Comparison of ENCODE assay signal across 9 cellular contexts in the genomic region with DNA sequence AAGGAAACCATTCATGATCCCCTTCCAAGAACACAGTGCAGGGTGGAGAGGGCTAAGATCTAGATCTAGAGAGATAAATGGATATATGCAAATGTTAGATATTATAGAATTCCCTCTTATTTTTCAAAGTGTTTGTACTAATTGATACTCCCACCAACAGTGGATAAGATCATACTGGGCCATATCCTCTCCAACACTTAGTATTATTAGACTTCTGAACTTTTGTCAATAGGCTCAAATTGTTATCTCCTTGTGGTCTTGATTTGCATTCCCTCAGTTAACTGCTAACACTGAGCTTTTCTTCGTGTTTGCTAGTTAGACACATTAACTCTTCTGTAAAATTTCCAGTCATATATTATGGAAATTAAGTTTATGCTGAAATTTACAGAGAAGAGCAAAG. TPM values are rescaled to one million over a fixed set of nuclear protein-coding genes. Genes with fewer than 3 reads are reported as not detected.
"Had no signal": no experiment of that assay in that cellular context is flagged by ENCODE, and none has a peak within 500 bp of the region (broad histone marks: within the 10 kb centered on the region; RNA-seq: fewer than 3 reads in every experiment).

No MANE protein-coding gene starts in this region.

- H3K4me1 Mint-ChIP-seq: GM23338, H9 had no signal

- H2AFZ ChIP-seq: GM23248, GM23338 had no signal

- H3K9me3 ChIP-seq: HAP-1 had no signal

- H3K4me2 ChIP-seq: GM23338 had no signal

- H3K9ac ChIP-seq: GM23248 had no signal

- H3K27ac Mint-ChIP-seq: GM23338, H9, HFFc6 had no signal

- H3K4me1 ChIP-seq: HAP-1 had no signal

- ATAC-seq: GM23338, HCT116 had no signal

- H3K4me3 ChIP-seq: GM23248, GM23338, HAP-1 had no signal

- H3K9me3 Mint-ChIP-seq: GM23338, H9, HFFc6 had no signal

- H3K4me3 Mint-ChIP-seq: GM23338, H9, HFFc6 had no signal

- H3K27ac ChIP-seq: GM23248 had no signal

- DNase-seq: GM23248, GOT3, H7, H9, HCEC 1CT, HFFc6 had no signal

RNA-seq across cellular contexts. Expression of a gene that starts 56.5 kb away (rescaled TPM):
- total RNA-seq: GM23248 had no signal
